13 cellular contexts compared by ENCODE assay signal in the genomic region with DNA sequence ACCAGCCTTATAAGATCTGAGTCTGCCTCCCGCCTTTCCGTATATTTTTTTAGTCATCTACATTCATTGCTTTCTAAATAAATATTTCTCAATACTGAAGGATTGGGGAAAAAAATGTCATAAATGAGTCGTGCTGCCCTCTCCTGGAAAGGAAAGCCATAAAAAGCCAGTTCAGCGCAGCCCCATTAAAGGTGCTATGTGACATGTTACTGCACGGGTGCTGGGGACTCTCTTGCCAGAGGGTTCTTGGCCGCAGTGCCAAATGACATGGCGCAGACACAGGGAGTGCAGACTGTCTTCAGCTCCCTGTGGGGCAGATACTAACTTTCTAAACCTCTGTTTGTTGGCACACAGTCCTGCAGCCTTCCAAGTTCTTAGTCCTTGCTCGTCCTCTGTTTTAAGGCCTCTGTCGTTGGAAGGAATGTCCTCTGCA. TPM values are rescaled to one million over a fixed set of nuclear protein-coding genes. Genes with fewer than 3 reads are reported as not detected.
DNase-seq lines count a peak whose midpoint lies in the region; ATAC-seq, FAIRE-seq and TF ChIP-seq lines count a peak whose summit lies in the region.
"Had no signal": no experiment of that assay in that cellular context is flagged by ENCODE, and none has a peak within 500 bp of the region (broad histone marks: within the 10 kb centered on the region; RNA-seq: fewer than 3 reads in every experiment).

No MANE protein-coding gene starts in this region.

- no peaks in the 10 kb centered on the region for H3K4me1 ChIP-seq in keratinocyte (ENCODE audit: control insufficient read depth, extremely low read depth, insufficient read depth, low read length)

- dilution Hi-C loops in keratinocyte (cut with MboI; ENCODE audit: extremely low pct_ligation_motif_present, low sequenced_read_pairs) = no loop called here

- no peaks in the 10 kb centered on the region for H3K36me3 ChIP-seq in keratinocyte (ENCODE audit: control insufficient read depth in 2 of 2, extremely low read depth in 1 of 2, insufficient read depth in 2 of 2, low read length in 2 of 2)
- H3K36me3 ChIP-seq: neutrophil had no signal

- DNase-seq in AG09309 (ENCODE audit: low read depth) (no peak), HTR-8/SVneo (ENCODE audit: insufficient read length, low spot score) (peak; percentile 32), astrocyte of the cerebellum (ENCODE audit: low read depth) (peak; percentile 2), keratinocyte (ENCODE audit: low read depth, low spot score) (no peak), NCI-H1092 treated with DMSO at 0.1 percent for 48 hours (lab: John Stamatoyannopoulos, UW) (no peak), kidney glomerular epithelial cell (lab: John Stamatoyannopoulos, UW) (no peak)
- no peak for DNase-seq in activated T-cell treated with anti-CD3 and anti-CD28 coated beads, Interleukin-2, amount 50 U/mL, for 1 hour
- DNase-seq: activated CD8-positive, alpha-beta memory T cell treated with anti-CD3 and anti-CD28 coated beads for 24 hours; effector memory CD4-positive, alpha-beta T cell; GF-D8; stimulated activated naive B cell treated with anti-CD40 and anti-IgM and Interleukin-4, amounts not matched to agents 10 μg/mL and 1 μg/mL and 100 μg/mL, for 72 hours had no signal

- no peak overlapping the region for H2AFZ ChIP-seq in keratinocyte (ENCODE audit: control insufficient read depth, low read length)

- in situ Hi-C loops in astrocyte of the cerebellum (cut with HindIII; ENCODE audit: low sequenced_read_pairs) = no loop called here

- H3K27ac ChIP-seq in keratinocyte (ENCODE audit: control insufficient read depth, insufficient read depth, low read length) = no peak overlapping the region
- H3K27ac ChIP-seq: neutrophil had no signal

- H3K4me2 ChIP-seq in keratinocyte (ENCODE audit: control insufficient read depth, extremely low read depth, insufficient read depth, low read depth, low read length) = no peak overlapping the region

- peak; percentile 64 for TF ChIP-seq CTCF in AG09309 (IDR thresholded peaks at IDR 0.05; ENCODE audit: control insufficient read depth, insufficient read depth, low read depth, low read length, missing control alignments)
- TF ChIP-seq CTCF in astrocyte of the cerebellum (IDR thresholded peaks at IDR 0.05; ENCODE audit: low read depth, low read length, missing control alignments) = peak; percentile 43
- TF ChIP-seq CTCF in keratinocyte (optimal IDR thresholded peaks at IDR 0.05 in 1 of 3, IDR thresholded peaks at IDR 0.05 in 1 of 3, conservative IDR thresholded peaks at IDR 0.05 in 1 of 3; ENCODE audit: extremely low read depth in 1 of 3, insufficient read depth in 2 of 3, low read length in 3 of 3) = peak; percentile 31 to 57 (median 47)

- H4K20me1 ChIP-seq in keratinocyte (ENCODE audit: control insufficient read depth, extremely low read depth, insufficient read depth, low read length) = no peaks in the 10 kb centered on the region

- no peak overlapping the region for H3K4me3 ChIP-seq in AG09309 (ENCODE audit: control insufficient read depth, low read depth, low read length)
- H3K4me3 ChIP-seq in astrocyte of the cerebellum (ENCODE audit: low read depth, low read length) = no peak overlapping the region
- no peak overlapping the region for H3K4me3 ChIP-seq in keratinocyte (ENCODE audit: control insufficient read depth in 2 of 3, extremely low read depth in 1 of 3, insufficient read depth in 2 of 3, low read depth in 1 of 3, low read length in 3 of 3)

- FAIRE-seq in HTR-8/SVneo (lab: Jason Lieb, UNC) (no peak), keratinocyte (lab: Jason Lieb, UNC) (no peak)

- H3K9ac ChIP-seq in keratinocyte (ENCODE audit: control insufficient read depth, extremely low read depth, insufficient read depth, low read length) = no peak overlapping the region

- H3K9me3 ChIP-seq in keratinocyte (ENCODE audit: control insufficient read depth, low read depth, low read length) = no peaks in the 10 kb centered on the region
- H3K9me3 ChIP-seq: neutrophil had no signal

- no peaks in the 10 kb centered on the region for H3K9me1 ChIP-seq in keratinocyte (ENCODE audit: control insufficient read depth, extremely low read depth, insufficient read depth, low read length)

- no peaks in the 10 kb centered on the region for H3K27me3 ChIP-seq in keratinocyte (ENCODE audit: control insufficient read depth, extremely low read depth, insufficient read depth, low read length)

- ATAC-seq in GM18498 (IDR thresholded peaks at IDR 0.05; ENCODE audit: unreplicated experiment) = no peak
- ATAC-seq: stimulated activated naive B cell treated with anti-CD40 and anti-IgM and Interleukin-4, amounts not matched to agents 10 μg/mL and 1 μg/mL and 100 μg/mL, for 72 hours had no signal

- H3K79me2 ChIP-seq in keratinocyte (ENCODE audit: control insufficient read depth, insufficient read depth, low read length) = no peaks in the 10 kb centered on the region

RNA-seq across cellular contexts. Expression of a gene that starts 53.7 kb away (rescaled TPM):
- 23.9 to 31.7 TPM (median 28.1 TPM) in 3 replicates for polyA plus RNA-seq in keratinocyte
- 16.6 TPM for polyA plus RNA-seq in keratinocyte (2011; ENCODE audit: low read depth)
- polyA plus RNA-seq in keratinocyte (2011; cell fraction: cytosol; rRNA removed) = 18.3 and 35.3 TPM in 2 replicates
- 21.7 and 21.9 TPM in 2 replicates for polyA plus RNA-seq in keratinocyte (2011; cell fraction: nucleus; rRNA removed)
- polyA plus RNA-seq in keratinocyte (2012; ENCODE audit: low replicate concordance) = 17.5 and 24.7 TPM in 2 replicates
- polyA minus RNA-seq in keratinocyte = 8.5 to 72.1 TPM (median 43.9 TPM) in 3 replicates
- 59.5 TPM for polyA minus RNA-seq in keratinocyte (2011; cell fraction: cytosol; rRNA and poly(A)+ RNA removed)
- polyA minus RNA-seq in keratinocyte (2011; cell fraction: nucleus; rRNA and poly(A)+ RNA removed) = 16.7 and 40.3 TPM in 2 replicates

Comparison
In these comparisons a context has a peak if more than half of its experiments do, and no peak if none do; other contexts are left out.
1. DNase-seq: peak in HTR-8/SVneo (single experiment) and astrocyte of the cerebellum (single experiment); none in AG09309 (single experiment), keratinocyte (single experiment), NCI-H1092 treated with DMSO at 0.1 percent for 48 hours (single experiment), activated T-cell treated with anti-CD3 and anti-CD28 coated beads, Interleukin-2, amount 50 U/mL, for 1 hour (single experiment) and kidney glomerular epithelial cell (single experiment).
2. Peak in every context shown above with its lines, with median percentiles within 50 percentile points of each other: CTCF ChIP-seq.